14 cellular contexts compared by ENCODE assay signal in the genomic region with DNA sequence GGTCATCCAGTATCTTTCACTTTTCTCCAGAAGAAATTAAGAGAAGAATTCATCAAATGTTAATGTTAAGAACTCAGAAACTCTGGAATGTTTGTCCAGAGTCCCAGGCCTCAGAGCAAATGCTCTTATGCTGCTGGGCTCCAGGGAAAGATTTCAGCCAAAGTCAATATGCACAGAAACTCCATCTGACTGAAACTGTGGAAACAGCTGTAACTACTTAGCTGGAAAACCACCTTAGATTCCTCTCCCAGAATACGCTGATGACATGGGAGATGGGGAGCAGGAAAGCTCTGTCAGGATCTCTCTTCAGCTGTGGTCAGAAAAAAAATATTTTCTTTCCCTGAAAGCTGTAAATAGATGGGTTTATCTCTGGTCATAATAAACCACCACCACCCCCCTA.
DNase-seq lines count a peak whose midpoint lies in the region; ATAC-seq and TF ChIP-seq lines count a peak whose summit lies in the region.
"Had no signal": no experiment of that assay in that cellular context is flagged by ENCODE, and none has a peak within 500 bp of the region (broad histone marks: within the 10 kb centered on the region; RNA-seq: fewer than 3 reads in every experiment).

No MANE protein-coding gene starts in this region.

- H3K9me3 ChIP-seq in GM23248 (ENCODE audit: low read depth) = peaks cover 4% of the 10 kb centered on the region
- peaks cover 0 to 17% (median 0%) of the 10 kb centered on the region in 11 donors for H3K9me3 ChIP-seq in heart right ventricle
- peaks cover 0 to 6% (median 0%) of the 10 kb centered on the region in 4 donors for H3K9me3 ChIP-seq in esophagus muscularis mucosa

- no peak overlapping the region for H3K9ac ChIP-seq in GM23248

- H3K36me3 ChIP-seq in GM23248 (ENCODE audit: low read depth) = no peaks in the 10 kb centered on the region
- H3K36me3 ChIP-seq in heart right ventricle = no peaks in the 10 kb centered on the region
- no peaks in the 10 kb centered on the region for H3K36me3 ChIP-seq in esophagus muscularis mucosa

- TF ChIP-seq POLR2A in esophagus muscularis mucosa (IDR thresholded peaks at IDR 0.05; ENCODE audit: low read depth) = no peak

- no peaks in the 10 kb centered on the region for H3K79me2 ChIP-seq in GM23248 (ENCODE audit: insufficient read depth)

- peaks cover 14% of the 10 kb centered on the region for H3F3A ChIP-seq in GM23248 (ENCODE audit: insufficient read depth)

- H3K27ac ChIP-seq in GM23248 (0 out of 2 replicates have a peak overlapping the region, but pooled peaks have one; percentile 8), heart right ventricle (peak overlapping the region in 3 of 10 donors; percentile 12 to 43 (median 25)), esophagus muscularis mucosa (replicated peaks in 1 of 4) (no peak overlapping the region)
- H3K27ac ChIP-seq: HL-60 had no signal

- in situ Hi-C loops in GM23248 (cut with MboI) = no loop called here

- H3K9me2 ChIP-seq in GM23248 (ENCODE audit: insufficient read depth) = no peaks in the 10 kb centered on the region

- no peak overlapping the region for H3K4me3 ChIP-seq in GM23248
- H3K4me3 ChIP-seq in heart right ventricle = no peak overlapping the region
- H3K4me3 ChIP-seq in esophagus muscularis mucosa = no peak overlapping the region

- H3K4me1 ChIP-seq in GM23248 (ENCODE audit: insufficient read depth) (peaks cover 25% of the 10 kb centered on the region), heart right ventricle (peaks cover 0 to 4% (median 0%) of the 10 kb centered on the region in 9 donors), esophagus muscularis mucosa (peaks cover 0 to 5% (median under 1%) of the 10 kb centered on the region in 4 donors)

- DNase-seq in GM23248 (peak; percentile 54), heart right ventricle (peak in 1 of 2 donors; percentile 50), sciatic nerve (ENCODE audit: low spot score) (no peak), globus pallidus (ENCODE audit: low spot score) (no peak), esophagus muscularis mucosa (ENCODE audit: extremely low spot score) (no peak)
- DNase-seq: activated CD4-positive, alpha-beta T cell treated with anti-CD3 and anti-CD28 coated beads for 4 hours; cortex of kidney; NCI-H1105; NCI-H524 treated with DMSO at 0.1 percent for 48 hours; stimulated activated CD4-positive, alpha-beta T cell treated with anti-CD3 and anti-CD28 coated beads, Interleukin-12 subunit alpha, Interleukin-12 subunit beta, amount 100 ng/mL, for 4 hours had no signal

- no peak overlapping the region for H2AFZ ChIP-seq in GM23248

- ATAC-seq in SK-N-SH treated with all-trans-retinoic acid at 6 μM for 48 hours (peak; percentile 98), heart right ventricle (peak; percentile 57 to 97 (median 88)), sciatic nerve (peak; percentile 98), HG03457 (IDR thresholded peaks at IDR 0.05; ENCODE audit: unreplicated experiment) (no peak), GM18502 (IDR thresholded peaks at IDR 0.05; ENCODE audit: poor library complexity, unreplicated experiment) (no peak)

- H3K27me3 ChIP-seq in GM23248 (replicated peaks; ENCODE audit: insufficient read depth) (no peaks in the 10 kb centered on the region), heart right ventricle (no peaks in the 10 kb centered on the region), esophagus muscularis mucosa (no peaks in the 10 kb centered on the region)

- no peak for TF ChIP-seq EP300 in esophagus muscularis mucosa (IDR thresholded peaks at IDR 0.05)

- WGBS in GM23248 (ENCODE audit: low coverage in 1 of 2, low lambda C conversion rate in 2 of 2, missing lambda C conversion rate in 2 of 2), 2 experiments = 40 to 67% methylated on average over 1 of the region's 1 CpG
- 48 to 64% methylated on average over 1 of the region's 1 CpG for WGBS in heart right ventricle, 2 donors
- 50% methylated on average over 1 of the region's 1 CpG for WGBS in esophagus muscularis mucosa

- no peak for TF ChIP-seq CTCF in heart right ventricle (IDR thresholded peaks at IDR 0.05)
- TF ChIP-seq CTCF in esophagus muscularis mucosa (IDR thresholded peaks at IDR 0.05) = no peak

- H3K4me2 ChIP-seq in GM23248 (ENCODE audit: unreplicated experiment) = peak overlapping the region; percentile 31

- H4K20me1 ChIP-seq in GM23248 (ENCODE audit: insufficient read depth) = no peaks in the 10 kb centered on the region

- intact Hi-C loops in heart right ventricle (cut with DNase I) (no loop called here), sciatic nerve (cut with DNase I) (no loop called here), esophagus muscularis mucosa (cut with DNase I) (no loop called here)

TF ChIP-seq in SK-N-SH treated with all-trans-retinoic acid at 6 μM for 48 hours, 23 proteins besides CTCF, POLR2A, EP300 and RAD21:
- TF ChIP-seq TCF4 (CRISPR knock-in tag; IDR thresholded peaks at IDR 0.05; ENCODE audit: borderline replicate concordance) = peak; percentile 75
- no peak for TF ChIP-seq ZNF70 (CRISPR knock-in tag; IDR thresholded peaks at IDR 0.05)
- TF ChIP-seq ISL1 (CRISPR knock-in tag; IDR thresholded peaks at IDR 0.05) = peak; percentile 76
- TF ChIP-seq, protein P1, sequence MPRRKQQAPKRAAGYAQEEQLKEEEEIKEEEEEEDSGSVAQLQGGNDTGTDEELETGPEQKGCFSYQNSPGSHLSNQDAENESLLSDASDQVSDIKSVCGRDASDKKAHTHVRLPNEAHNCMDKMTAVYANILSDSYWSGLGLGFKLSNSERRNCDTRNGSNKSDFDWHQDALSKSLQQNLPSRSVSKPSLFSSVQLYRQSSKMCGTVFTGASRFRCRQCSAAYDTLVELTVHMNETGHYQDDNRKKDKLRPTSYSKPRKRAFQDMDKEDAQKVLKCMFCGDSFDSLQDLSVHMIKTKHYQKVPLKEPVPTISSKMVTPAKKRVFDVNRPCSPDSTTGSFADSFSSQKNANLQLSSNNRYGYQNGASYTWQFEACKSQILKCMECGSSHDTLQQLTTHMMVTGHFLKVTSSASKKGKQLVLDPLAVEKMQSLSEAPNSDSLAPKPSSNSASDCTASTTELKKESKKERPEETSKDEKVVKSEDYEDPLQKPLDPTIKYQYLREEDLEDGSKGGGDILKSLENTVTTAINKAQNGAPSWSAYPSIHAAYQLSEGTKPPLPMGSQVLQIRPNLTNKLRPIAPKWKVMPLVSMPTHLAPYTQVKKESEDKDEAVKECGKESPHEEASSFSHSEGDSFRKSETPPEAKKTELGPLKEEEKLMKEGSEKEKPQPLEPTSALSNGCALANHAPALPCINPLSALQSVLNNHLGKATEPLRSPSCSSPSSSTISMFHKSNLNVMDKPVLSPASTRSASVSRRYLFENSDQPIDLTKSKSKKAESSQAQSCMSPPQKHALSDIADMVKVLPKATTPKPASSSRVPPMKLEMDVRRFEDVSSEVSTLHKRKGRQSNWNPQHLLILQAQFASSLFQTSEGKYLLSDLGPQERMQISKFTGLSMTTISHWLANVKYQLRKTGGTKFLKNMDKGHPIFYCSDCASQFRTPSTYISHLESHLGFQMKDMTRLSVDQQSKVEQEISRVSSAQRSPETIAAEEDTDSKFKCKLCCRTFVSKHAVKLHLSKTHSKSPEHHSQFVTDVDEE (CRISPR knock-in tag; IDR thresholded peaks at IDR 0.05) = peak; percentile 64; the same call in 1 of the 2 replicates

Comparison
In these comparisons a context has a peak if more than half of its experiments do, and no peak if none do; other contexts are left out.
1. ATAC-seq: peak in SK-N-SH treated with all-trans-retinoic acid at 6 μM for 48 hours (single experiment), heart right ventricle (8 of 8) and sciatic nerve (single experiment); none in HG03457 (single experiment) and GM18502 (single experiment).